ENCODE assay signal across 28 cellular contexts in the genomic region with DNA sequence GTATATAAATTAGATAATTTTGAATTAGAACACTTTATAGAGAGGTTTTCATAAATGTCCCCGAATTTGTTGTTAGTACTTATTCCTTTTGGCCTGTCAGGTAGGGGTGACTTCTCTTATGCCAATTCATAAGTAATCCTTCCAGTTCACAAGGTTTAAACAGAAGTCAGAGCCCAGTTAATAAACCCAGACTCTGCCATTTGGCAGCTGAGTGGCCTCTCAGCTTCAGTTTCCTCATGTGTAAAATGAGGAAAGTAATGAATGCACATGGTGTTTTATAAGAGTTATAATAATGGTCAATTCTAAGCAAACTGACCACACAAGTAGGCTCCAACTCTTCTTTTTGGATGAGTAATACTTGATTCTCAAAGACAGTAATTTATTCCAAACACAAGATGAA. TPM values are rescaled to one million over a fixed set of nuclear protein-coding genes. Genes with fewer than 3 reads are reported as not detected.
A peak's percentile ranks its signal among the peaks of the same experiment; 100 is the strongest.
DNase-seq lines count a peak whose midpoint lies in the region; ATAC-seq, FAIRE-seq and TF ChIP-seq lines count a peak whose summit lies in the region.
"Had no signal": no experiment of that assay in that cellular context is flagged by ENCODE, and none has a peak within 500 bp of the region (broad histone marks: within the 10 kb centered on the region; RNA-seq: fewer than 3 reads in every experiment).

No MANE protein-coding gene starts in this region.

- WGBS in GM23248 (ENCODE audit: low coverage in 1 of 2, low lambda C conversion rate in 2 of 2, missing lambda C conversion rate in 2 of 2), 2 experiments = 98 to 100% methylated on average over 1 of the region's 1 CpG

- ATAC-seq in activated T-helper 17 cell treated with anti-CD3 and anti-CD28 coated beads, Interleukin-2, amount 50 U/mL, for 72 hours (replicated peaks) = no peak
- ATAC-seq in SK-N-SH treated with all-trans-retinoic acid at 6 μM for 48 hours = no peak
- ATAC-seq: activated CD8-positive, alpha-beta T cell treated with anti-CD3 and anti-CD28 coated beads, Interleukin-2, amount 10 ng/mL, durations not matched to agents 7 days and 5 days; lower lobe of right lung; stimulated activated memory B cell treated with anti-CD40 and anti-IgM and Interleukin-4, amounts not matched to agents 10 μg/mL and 1 μg/mL and 100 μg/mL, for 72 hours had no signal

- H3K4me1 ChIP-seq in GM23248 (ENCODE audit: insufficient read depth) (peaks cover 45% of the 10 kb centered on the region), right atrium auricular region (peaks cover 0 to 60% of the 10 kb centered on the region in 2 donors), osteoblast (ENCODE audit: insufficient read depth, low read length) (peaks cover 54% of the 10 kb centered on the region)

- FAIRE-seq in RCC 7860 (lab: Jason Lieb, UNC) = no peak
- FAIRE-seq: colon, GM19239, H1 had no signal

- 0 out of 2 replicates have a peak overlapping the region, but pooled peaks have one; percentile 6 for H3K27ac ChIP-seq in GM23248
- H3K27ac ChIP-seq in right atrium auricular region = peak overlapping the region; percentile 71 to 91
- no peak overlapping the region for H3K27ac ChIP-seq in osteoblast (ENCODE audit: low read depth, low read length)
- H3K27ac ChIP-seq: lower lobe of right lung had no signal

- H3K9me3 ChIP-seq in GM23248 (ENCODE audit: low read depth) (no peaks in the 10 kb centered on the region), right atrium auricular region (no peaks in the 10 kb centered on the region), osteoblast (ENCODE audit: low read depth, low read length) (no peaks in the 10 kb centered on the region)
- H3K9me3 ChIP-seq: lower lobe of right lung, thyroid gland had no signal

- H3K79me2 ChIP-seq in GM23248 (ENCODE audit: insufficient read depth) (peaks cover 46% of the 10 kb centered on the region), osteoblast (ENCODE audit: insufficient read depth, low read length) (peaks cover 21% of the 10 kb centered on the region)

- no peak for TF ChIP-seq CTCF in right atrium auricular region (IDR thresholded peaks at IDR 0.05)
- TF ChIP-seq CTCF in osteoblast (IDR thresholded peaks at IDR 0.05; ENCODE audit: extremely low read depth, low read depth, low read length) = no peak

- H3K4me3 ChIP-seq in GM23248 = no peak overlapping the region
- no peak overlapping the region for H3K4me3 ChIP-seq in right atrium auricular region
- no peak overlapping the region for H3K4me3 ChIP-seq in osteoblast (ENCODE audit: insufficient read depth, low read length)
- H3K4me3 ChIP-seq: lower lobe of right lung, thyroid gland had no signal

- H3K27ac Mint-ChIP-seq in activated T-helper 17 cell treated with anti-CD3 and anti-CD28 coated beads, Interleukin-2, amount 50 U/mL, for 72 hours = peak overlapping the region; percentile 73
- H3K27ac Mint-ChIP-seq: activated CD8-positive, alpha-beta T cell treated with anti-CD3 and anti-CD28 coated beads, Interleukin-2, amount 10 ng/mL, durations not matched to agents 7 days and 5 days; activated naive CD4-positive, alpha-beta T cell treated with anti-CD3 and anti-CD28 coated beads for 36 hours; activated T-cell treated with anti-CD3 and anti-CD28 coated beads, Interleukin-2, amount 50 U/mL, for 24 hours; endodermal cell; stimulated activated memory B cell treated with anti-CD40 and anti-IgM and Interleukin-4, amounts not matched to agents 10 μg/mL and 1 μg/mL and 100 μg/mL, for 72 hours had no signal

- DNase-seq in GM23248 (no peak), right atrium auricular region (ENCODE audit: low spot score) (no peak), osteoblast (ENCODE audit: insufficient read length, low spot score, missing footprints) (no peak), NCI-H1436 treated with DMSO at 0.1 percent for 48 hours (lab: John Stamatoyannopoulos, UW) (no peak), RCC 7860 (ENCODE audit: low spot score) (no peak), NCI-H524 treated with DMSO at 0.1 percent for 48 hours (lab: John Stamatoyannopoulos, UW) (no peak)
- DNase-seq: activated CD4-positive, CD25-positive, alpha-beta regulatory T cell; activated CD8-positive, alpha-beta T cell treated with anti-CD3 and anti-CD28 coated beads, Interleukin-2, amount 10 ng/mL, durations not matched to agents 7 days and 5 days; activated naive CD4-positive, alpha-beta T cell treated with anti-CD3 and anti-CD28 coated beads for 36 hours; activated T-cell treated with anti-CD3 and anti-CD28 coated beads, Interleukin-2, amount 50 U/mL, for 24 hours; CD4-positive, alpha-beta memory T cell; DMS79 treated with DMSO at 0.1 percent for 48 hours; endodermal cell; immature natural killer cell; Kasumi-1; lower lobe of right lung; naive B cell; NCI-H1105; NCI-H2081 treated with DMSO at 0.1 percent for 48 hours; RPMI8226; T1000 had no signal

- no peaks in the 10 kb centered on the region for H3K27me3 Mint-ChIP-seq in activated T-helper 17 cell treated with anti-CD3 and anti-CD28 coated beads, Interleukin-2, amount 50 U/mL, for 72 hours
- H3K27me3 Mint-ChIP-seq: activated T-cell treated with anti-CD3 and anti-CD28 coated beads, Interleukin-2, amount 50 U/mL, for 24 hours; CD4-positive, alpha-beta memory T cell; naive B cell; stimulated activated memory B cell treated with anti-CD40 and anti-IgM and Interleukin-4, amounts not matched to agents 10 μg/mL and 1 μg/mL and 100 μg/mL, for 72 hours had no signal

- H3K36me3 ChIP-seq in GM23248 (ENCODE audit: low read depth) = peaks cover 50% of the 10 kb centered on the region
- peaks cover 9% of the 10 kb centered on the region for H3K36me3 ChIP-seq in right atrium auricular region
- peaks cover 55% of the 10 kb centered on the region for H3K36me3 ChIP-seq in osteoblast (ENCODE audit: insufficient read depth, low read length)

- no peaks in the 10 kb centered on the region for H3K9me3 Mint-ChIP-seq in activated T-helper 17 cell treated with anti-CD3 and anti-CD28 coated beads, Interleukin-2, amount 50 U/mL, for 72 hours
- H3K9me3 Mint-ChIP-seq: activated naive CD4-positive, alpha-beta T cell treated with anti-CD3 and anti-CD28 coated beads for 36 hours; activated T-cell treated with anti-CD3 and anti-CD28 coated beads, Interleukin-2, amount 50 U/mL, for 24 hours; CD4-positive, alpha-beta memory T cell; endodermal cell; immature natural killer cell; naive B cell; stimulated activated memory B cell treated with anti-CD40 and anti-IgM and Interleukin-4, amounts not matched to agents 10 μg/mL and 1 μg/mL and 100 μg/mL, for 72 hours had no signal

- H3K9me2 ChIP-seq in GM23248 (ENCODE audit: insufficient read depth) = no peaks in the 10 kb centered on the region

- peaks cover 85% of the 10 kb centered on the region for H3F3A ChIP-seq in GM23248 (ENCODE audit: insufficient read depth)

- H3K36me3 Mint-ChIP-seq in activated T-helper 17 cell treated with anti-CD3 and anti-CD28 coated beads, Interleukin-2, amount 50 U/mL, for 72 hours (ENCODE audit: low read depth) = peaks cover 55% of the 10 kb centered on the region

- no peak overlapping the region for H2AFZ ChIP-seq in GM23248
- no peak overlapping the region for H2AFZ ChIP-seq in osteoblast (ENCODE audit: low read length)

- H3K4me2 ChIP-seq in GM23248 (ENCODE audit: unreplicated experiment) (peak overlapping the region; percentile 11), osteoblast (ENCODE audit: insufficient read depth, low read length) (peak overlapping the region; percentile 11)

- in situ Hi-C loops in GM23248 (cut with MboI) = no loop called here

- H3K9ac ChIP-seq in GM23248 = no peak overlapping the region

- H3K4me1 Mint-ChIP-seq in activated T-helper 17 cell treated with anti-CD3 and anti-CD28 coated beads, Interleukin-2, amount 50 U/mL, for 72 hours = peaks cover 10% of the 10 kb centered on the region
- H3K4me1 Mint-ChIP-seq: endodermal cell had no signal

- H4K20me1 ChIP-seq in GM23248 (ENCODE audit: insufficient read depth) (peaks cover 17% of the 10 kb centered on the region), osteoblast (ENCODE audit: insufficient read depth, low read length) (peaks cover 60% of the 10 kb centered on the region)

- no peak overlapping the region for H3K4me3 Mint-ChIP-seq in activated T-helper 17 cell treated with anti-CD3 and anti-CD28 coated beads, Interleukin-2, amount 50 U/mL, for 72 hours
- H3K4me3 Mint-ChIP-seq: activated CD8-positive, alpha-beta T cell treated with anti-CD3 and anti-CD28 coated beads, Interleukin-2, amount 10 ng/mL, durations not matched to agents 7 days and 5 days; activated naive CD4-positive, alpha-beta T cell treated with anti-CD3 and anti-CD28 coated beads for 36 hours; activated T-cell treated with anti-CD3 and anti-CD28 coated beads, Interleukin-2, amount 50 U/mL, for 24 hours; CD4-positive, alpha-beta memory T cell; endodermal cell; immature natural killer cell; naive B cell; stimulated activated memory B cell treated with anti-CD40 and anti-IgM and Interleukin-4, amounts not matched to agents 10 μg/mL and 1 μg/mL and 100 μg/mL, for 72 hours had no signal

- no peaks in the 10 kb centered on the region for H3K27me3 ChIP-seq in GM23248 (replicated peaks; ENCODE audit: insufficient read depth)
- H3K27me3 ChIP-seq in right atrium auricular region = no peaks in the 10 kb centered on the region
- no peaks in the 10 kb centered on the region for H3K27me3 ChIP-seq in osteoblast (ENCODE audit: insufficient read depth, low read length)
- H3K27me3 ChIP-seq: thyroid gland had no signal

TF ChIP-seq in SK-N-SH treated with all-trans-retinoic acid at 6 μM for 48 hours, 23 proteins besides CTCF, POLR2A, EP300 and RAD21 (continues in another document):
- TF ChIP-seq ZNF565 (CRISPR knock-in tag; conservative IDR thresholded peaks at IDR 0.05; ENCODE audit: low read depth) = no peak

RNA-seq across cellular contexts. Expression of gene MTERF2, which starts 10.3 kb away (rescaled TPM):
- 4.6 and 6.4 TPM in 2 replicates for total RNA-seq in GM23248 (2014; rRNA removed; shearing (Covaris generic))
- polyA plus RNA-seq in GM23248 (2016; fragmentation: Nextera tagmentation; extraction: Ambion mirVana) = 6.4 and 7.7 TPM in 2 replicates
- total RNA-seq in activated T-helper 17 cell treated with anti-CD3 and anti-CD28 coated beads, Interleukin-2, amount 50 U/mL, for 72 hours = 10 to 100 TPM in 1 of 2 donors, 1 to 10 TPM in 1; 9.0 to 10.9 TPM
- total RNA-seq in right atrium auricular region = 10 to 100 TPM; 18.2 to 26.8 TPM
- 3.6 and 3.8 TPM in 2 replicates for total RNA-seq in osteoblast

RNA-seq across cellular contexts. Expression of gene TMEM263, which starts 21.0 kb away (rescaled TPM):
- total RNA-seq in GM23248 (2014; rRNA removed; shearing (Covaris generic)) = 132 and 147 TPM in 2 replicates
- 136 and 139 TPM in 2 replicates for polyA plus RNA-seq in GM23248 (2016; fragmentation: Nextera tagmentation; extraction: Ambion mirVana)
- 10 to 100 TPM; 40.9 to 62.3 TPM for total RNA-seq in activated T-helper 17 cell treated with anti-CD3 and anti-CD28 coated beads, Interleukin-2, amount 50 U/mL, for 72 hours
- total RNA-seq in right atrium auricular region (10 to 100 TPM; 46.4 to 59.7 TPM), osteoblast (125 and 130 TPM in 2 replicates)
